20 cellular contexts compared by ENCODE assay signal in the genomic region with DNA sequence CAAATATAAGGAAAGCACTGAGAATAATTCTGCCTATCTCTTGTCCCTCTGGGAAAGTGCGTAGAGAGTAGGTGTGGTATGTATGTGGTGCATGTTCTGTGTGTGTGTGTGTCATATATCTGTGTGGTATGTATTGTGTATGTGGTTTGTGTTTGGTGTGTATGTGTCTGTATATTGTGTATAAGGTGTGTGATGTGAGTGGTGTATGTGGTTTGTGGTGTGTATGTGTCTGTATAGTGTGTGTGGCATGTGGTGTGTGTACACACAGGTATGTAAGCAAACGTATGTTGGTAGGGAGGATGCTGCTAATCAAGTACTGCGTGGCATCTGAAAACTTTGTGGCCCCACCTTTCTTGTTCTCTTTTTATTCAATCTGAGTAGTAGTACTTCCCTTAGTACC.
DNase-seq lines count a peak whose midpoint lies in the region; ATAC-seq, FAIRE-seq and TF ChIP-seq lines count a peak whose summit lies in the region.
"Had no signal": no experiment of that assay in that cellular context is flagged by ENCODE, and none has a peak within 500 bp of the region (broad histone marks: within the 10 kb centered on the region; RNA-seq: fewer than 3 reads in every experiment).

No MANE protein-coding gene starts in this region.

- peak overlapping the region; percentile 86 to 91 (median 87) for H3K27ac ChIP-seq in esophagus muscularis mucosa (replicated peaks in 1 of 4)
- peak overlapping the region; percentile 60 for H3K27ac ChIP-seq in stomach smooth muscle (ENCODE audit: low read length)

- peak; percentile 16 for FAIRE-seq in D721Med (lab: Jason Lieb, UNC)
- FAIRE-seq: colon, GM12878 had no signal

- H3K27me3 ChIP-seq in esophagus muscularis mucosa (no peaks in the 10 kb centered on the region), stomach smooth muscle (ENCODE audit: control insufficient read depth in 1 of 2, insufficient read depth in 2 of 2, low read length in 2 of 2) (no peaks in the 10 kb centered on the region)
- H3K27me3 ChIP-seq: stomach had no signal

- peaks cover 50% of the 10 kb centered on the region for H3K36me3 Mint-ChIP-seq in T-helper 2 cell treated with Interferon-gamma antibody and Interleukin-4, amounts not matched to agents 5 μg/mL and 100 μg/mL, for 36 hours (ENCODE audit: low read depth)
- no peaks in the 10 kb centered on the region for H3K36me3 Mint-ChIP-seq in glutamatergic neuron (ENCODE audit: unreplicated experiment)

- no peak for ATAC-seq in GM18858 (IDR thresholded peaks at IDR 0.05; ENCODE audit: unreplicated experiment)
- ATAC-seq in HG02610 (IDR thresholded peaks at IDR 0.05; ENCODE audit: unreplicated experiment): no peak
- ATAC-seq: GM12878 had no signal

- H3K9me3 ChIP-seq in esophagus muscularis mucosa: no peaks in the 10 kb centered on the region
- no peaks in the 10 kb centered on the region for H3K9me3 ChIP-seq in stomach smooth muscle (ENCODE audit: control insufficient read depth in 2 of 2, low read length in 2 of 2)
- H3K9me3 ChIP-seq: stomach had no signal

- intact Hi-C loops in esophagus muscularis mucosa (cut with DNase I): no loop called here

- H3K4me1 ChIP-seq in esophagus muscularis mucosa (peaks cover 54 to 98% (median 78%) of the 10 kb centered on the region in 4 donors), stomach smooth muscle (ENCODE audit: control insufficient read depth, insufficient read depth, low read length) (peaks cover 83% of the 10 kb centered on the region)

- peak overlapping the region; percentile 3 to 29 for H3K9ac ChIP-seq in stomach smooth muscle (ENCODE audit: low read length in 2 of 2)

- 54% methylated on average over 3 of the region's 3 CpGs for WGBS in esophagus muscularis mucosa

- H3K9me3 Mint-ChIP-seq in T-helper 2 cell treated with Interferon-gamma antibody and Interleukin-4, amounts not matched to agents 5 μg/mL and 100 μg/mL, for 36 hours: no peaks in the 10 kb centered on the region
- no peaks in the 10 kb centered on the region for H3K9me3 Mint-ChIP-seq in glutamatergic neuron (ENCODE audit: unreplicated experiment)
- H3K9me3 Mint-ChIP-seq: activated B cell treated with CpG ODN at 0.5 μM for 24 hours; T-helper 1 cell treated with Interleukin-12 subunit alpha and Interleukin-12 subunit beta and Interleukin-4 antibody, amounts not matched to agents 30 μg/mL and 1 μg/mL, for 36 hours had no signal

- TF ChIP-seq EP300 in esophagus muscularis mucosa (IDR thresholded peaks at IDR 0.05): no peak

- H3K27me3 Mint-ChIP-seq in T-helper 2 cell treated with Interferon-gamma antibody and Interleukin-4, amounts not matched to agents 5 μg/mL and 100 μg/mL, for 36 hours (ENCODE audit: low read depth): no peaks in the 10 kb centered on the region
- H3K27me3 Mint-ChIP-seq in glutamatergic neuron (ENCODE audit: unreplicated experiment): peaks cover 2% of the 10 kb centered on the region
- H3K27me3 Mint-ChIP-seq: activated B cell treated with CpG ODN at 0.5 μM for 24 hours had no signal

- peak overlapping the region; percentile 5 for H3K27ac Mint-ChIP-seq in T-helper 2 cell treated with Interferon-gamma antibody and Interleukin-4, amounts not matched to agents 5 μg/mL and 100 μg/mL, for 36 hours
- H3K27ac Mint-ChIP-seq in glutamatergic neuron (ENCODE audit: unreplicated experiment): no peak overlapping the region
- H3K27ac Mint-ChIP-seq: activated B cell treated with CpG ODN at 0.5 μM for 24 hours had no signal

- TF ChIP-seq CTCF in D721Med (IDR thresholded peaks at IDR 0.05; ENCODE audit: insufficient read depth, missing control alignments) (no peak), esophagus muscularis mucosa (IDR thresholded peaks at IDR 0.05) (no peak), glutamatergic neuron (IDR thresholded peaks at IDR 0.05; ENCODE audit: partially characterized antibody, unreplicated experiment) (no peak)

- H3K4me3 ChIP-seq in esophagus muscularis mucosa (no peak overlapping the region), stomach smooth muscle (ENCODE audit: low read length in 2 of 2) (peak overlapping the region in 1 of 2 donors; percentile 15)
- H3K4me3 ChIP-seq: GM12878, stomach had no signal

- DNase-seq in D721Med (ENCODE audit: insufficient read length, low spot score): no peak
- DNase-seq in T-helper 2 cell treated with Interferon-gamma antibody and Interleukin-4, amounts not matched to agents 5 μg/mL and 100 μg/mL, for 36 hours (ENCODE audit: low spot score): no peak
- no peak for DNase-seq in esophagus muscularis mucosa (ENCODE audit: extremely low spot score)
- DNase-seq in glutamatergic neuron: no peak
- DNase-seq: activated B cell treated with CpG ODN at 0.5 μM for 24 hours; activated naive CD4-positive, alpha-beta T cell treated with Interleukin-2 at 50 U/mL for 16 hours; AML-193; foreskin melanocyte; GDM1; NCI-H1105 treated with DMSO at 0.1 percent for 48 hours; NCI-H748 treated with DMSO at 0.1 percent for 48 hours; OCI-M1; SHP77 treated with DMSO at 0.1 percent for 48 hours; stomach had no signal

- H3K36me3 ChIP-seq in esophagus muscularis mucosa (peaks cover 21 to 45% (median 37%) of the 10 kb centered on the region in 4 donors), stomach smooth muscle (ENCODE audit: control insufficient read depth in 2 of 2, insufficient read depth in 2 of 2, low read length in 2 of 2) (peaks cover 31 to 41% of the 10 kb centered on the region in 2 donors)

- H3K4me1 Mint-ChIP-seq in T-helper 2 cell treated with Interferon-gamma antibody and Interleukin-4, amounts not matched to agents 5 μg/mL and 100 μg/mL, for 36 hours (ENCODE audit: low read depth): peaks cover 17% of the 10 kb centered on the region
- H3K4me1 Mint-ChIP-seq in glutamatergic neuron (ENCODE audit: low read depth, unreplicated experiment): peaks cover 17% of the 10 kb centered on the region
- H3K4me1 Mint-ChIP-seq: activated B cell treated with CpG ODN at 0.5 μM for 24 hours had no signal

- no peak for TF ChIP-seq POLR2A in esophagus muscularis mucosa (IDR thresholded peaks at IDR 0.05; ENCODE audit: low read depth)

- no peak overlapping the region for H3K4me3 Mint-ChIP-seq in T-helper 2 cell treated with Interferon-gamma antibody and Interleukin-4, amounts not matched to agents 5 μg/mL and 100 μg/mL, for 36 hours
- no peak overlapping the region for H3K4me3 Mint-ChIP-seq in glutamatergic neuron (ENCODE audit: unreplicated experiment)
- H3K4me3 Mint-ChIP-seq: activated B cell treated with CpG ODN at 0.5 μM for 24 hours; T-helper 1 cell treated with Interleukin-12 subunit alpha and Interleukin-12 subunit beta and Interleukin-4 antibody, amounts not matched to agents 30 μg/mL and 1 μg/mL, for 36 hours had no signal
